Comparison of ENCODE assay signal across 20 cellular contexts in genomic region chr2:203565076-203565475, GRCh38.
A peak's percentile ranks its signal among the peaks of the same experiment; 100 is the strongest.
DNase-seq lines count a peak whose midpoint lies in the region; ATAC-seq, FAIRE-seq and TF ChIP-seq lines count a peak whose summit lies in the region.
"Had no signal": no experiment of that assay in that cellular context is flagged by ENCODE, and none has a peak within 500 bp of the region (broad histone marks: within the 10 kb centered on the region; RNA-seq: fewer than 3 reads in every experiment).

No MANE protein-coding gene starts in this region.

- H3K4me3 ChIP-seq in AG10803 (ENCODE audit: low read length), result no peak overlapping the region
- H3K4me3 ChIP-seq in brain microvascular endothelial cell (ENCODE audit: low read depth, low read length), result no peak overlapping the region
- H3K4me3 ChIP-seq: GM12878 had no signal

- no peak for TF ChIP-seq CTCF in AG10803 (conservative IDR thresholded peaks at IDR 0.05; ENCODE audit: low read length)
- TF ChIP-seq CTCF in brain microvascular endothelial cell (IDR thresholded peaks at IDR 0.05; ENCODE audit: low read depth, low read length, missing control alignments), result no peak

- DNase-seq in AG10803 (ENCODE audit: low read depth), result peak; percentile 59
- peak; percentile 36 for DNase-seq in MV-4-11 (lab: John Stamatoyannopoulos, UW)
- DNase-seq in amniotic epithelial cell (ENCODE audit: low read depth), result peak; percentile 30
- no peak for DNase-seq in urothelium cell line (ENCODE audit: low spot score)
- DNase-seq in brain microvascular endothelial cell, result no peak
- DNase-seq: BE2C; C1 segment of cervical spinal cord; CD4-positive, CD25-positive, alpha-beta regulatory T cell; CD8-positive, alpha-beta memory T cell; COR-L47; DMS 273 treated with DMSO at 0.1 percent for 48 hours; DND-41; EL; H9; IMR-90 had no signal

- in situ Hi-C loops in brain microvascular endothelial cell (cut with HindIII; ENCODE audit: low pct_ligation_motif_present, low sequenced_read_pairs), result no loop called here

- FAIRE-seq in islet of Langerhans (lab: Jason Lieb, UNC), result peak; percentile 5
- no peak for FAIRE-seq in urothelium cell line (lab: Jason Lieb, UNC)
- FAIRE-seq: GM12878, H1 had no signal

- H3K27me3 ChIP-seq in brain microvascular endothelial cell (replicated peaks), result no peaks in the 10 kb centered on the region
- H3K27me3 ChIP-seq: BE2C had no signal

- H3K36me3 ChIP-seq in brain microvascular endothelial cell (replicated peaks), result no peaks in the 10 kb centered on the region
- H3K36me3 ChIP-seq: BE2C had no signal

- no peak overlapping the region for H3K27ac ChIP-seq in brain microvascular endothelial cell
- H3K27ac ChIP-seq: HL-60 had no signal

- ATAC-seq in HG03342 (IDR thresholded peaks at IDR 0.05; ENCODE audit: unreplicated experiment), result no peak
- ATAC-seq: GM12878 had no signal

Comparison
In these comparisons a context has a peak if more than half of its experiments do, and no peak if none do; other contexts are left out.
1. DNase-seq: peak in AG10803 (single experiment), MV-4-11 (single experiment) and amniotic epithelial cell (single experiment); none in urothelium cell line (single experiment) and brain microvascular endothelial cell (single experiment).